ENCODE assay signal across 20 cellular contexts in the genomic region with DNA sequence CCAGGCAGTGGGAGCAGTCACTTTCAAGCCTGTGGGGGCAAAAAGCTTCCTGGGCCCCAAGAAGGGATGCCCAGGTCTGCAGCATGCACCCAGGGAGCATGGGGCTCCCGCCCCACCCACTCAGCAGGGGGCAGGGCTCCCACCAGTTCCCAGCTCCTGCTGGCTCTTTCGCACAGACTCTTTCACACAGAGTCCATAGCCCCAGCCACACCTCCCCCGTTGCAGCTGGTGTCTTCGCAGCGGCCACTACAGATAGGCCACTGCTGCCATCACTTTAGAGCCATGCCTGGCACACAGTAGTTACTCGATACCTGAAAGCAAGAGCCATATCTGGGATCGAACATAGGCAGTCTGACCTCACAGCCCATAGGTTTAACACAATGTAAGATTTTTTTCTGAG.
A peak's percentile ranks its signal among the peaks of the same experiment; 100 is the strongest.
DNase-seq lines count a peak whose midpoint lies in the region; TF ChIP-seq lines count a peak whose summit lies in the region.
"Had no signal": no experiment of that assay in that cellular context is flagged by ENCODE, and none has a peak within 500 bp of the region (broad histone marks: within the 10 kb centered on the region; RNA-seq: fewer than 3 reads in every experiment).

No MANE protein-coding gene starts in this region.

- no peaks in the 10 kb centered on the region for H3K79me2 ChIP-seq in trophoblast cell (ENCODE audit: control insufficient read depth, insufficient read depth, low read length, poor library complexity)

- H2AK5ac ChIP-seq in trophoblast cell (ENCODE audit: low read length) = peak overlapping the region; percentile 43

- H3K9me3 ChIP-seq in HEK293 (ENCODE audit: control insufficient read depth, insufficient read depth, low read depth, low read length) (no peaks in the 10 kb centered on the region), trophoblast cell (ENCODE audit: insufficient read depth, low read depth, low read length) (peaks cover 2% of the 10 kb centered on the region)
- H3K9me3 ChIP-seq: A549, BE2C, HAP-1 had no signal

- H3K27me3 ChIP-seq in trophoblast cell (ENCODE audit: insufficient read depth, low read length) = no peaks in the 10 kb centered on the region
- H3K27me3 ChIP-seq: BE2C; BLaER1 treated with 17β-estradiol and CSF1 and Interleukin-3, amounts not matched to agents 10 nM and 100 nM had no signal

- peak overlapping the region; percentile 10 for H2BK120ac ChIP-seq in trophoblast cell (ENCODE audit: insufficient read depth, low read length, poor library complexity)

- H4K8ac ChIP-seq in trophoblast cell (ENCODE audit: low read depth, low read length) = peak overlapping the region; percentile 17

- peak overlapping the region; percentile 6 for H2BK5ac ChIP-seq in trophoblast cell (ENCODE audit: low read depth, low read length, poor library complexity)

- H3K18ac ChIP-seq in trophoblast cell (ENCODE audit: low read length) = peak overlapping the region; percentile 67

- no peak for TF ChIP-seq CTCF in HEK293 (tag by site-specific recombination; IDR thresholded peaks at IDR 0.05)

- no CpG with 5 or more reads among the region's 7 CpGs for WGBS in trophoblast cell (ENCODE audit: extremely low coverage, insufficient coverage, insufficient read length)

- no peaks in the 10 kb centered on the region for H3K4me1 ChIP-seq in HEK293 (ENCODE audit: control insufficient read depth, insufficient read depth, low read length)
- peaks cover 0 to 17% of the 10 kb centered on the region in 2 experiments for H3K4me1 ChIP-seq in trophoblast cell (ENCODE audit: control insufficient read depth in 1 of 2, insufficient read depth in 2 of 2, low read length in 2 of 2)
- H3K4me1 ChIP-seq: BLaER1 treated with 17β-estradiol and CSF1 and Interleukin-3, amounts not matched to agents 10 nM and 100 nM; HAP-1 had no signal

- H3K14ac ChIP-seq in trophoblast cell (ENCODE audit: low read length) = peak overlapping the region; percentile 6

- H3K9ac ChIP-seq in trophoblast cell (ENCODE audit: low read length) = no peak overlapping the region
- H3K9ac ChIP-seq: BLaER1 treated with 17β-estradiol and CSF1 and Interleukin-3, amounts not matched to agents 10 nM and 100 nM had no signal

- H3K36me3 ChIP-seq in HEK293 (ENCODE audit: control insufficient read depth in 2 of 2, insufficient read depth in 1 of 2, low read length in 2 of 2) = no peaks in the 10 kb centered on the region
- H3K36me3 ChIP-seq in trophoblast cell (ENCODE audit: control insufficient read depth in 1 of 2, insufficient read depth in 2 of 2, low read length in 2 of 2) = no peaks in the 10 kb centered on the region
- H3K36me3 ChIP-seq: BE2C; BLaER1 treated with 17β-estradiol and CSF1 and Interleukin-3, amounts not matched to agents 10 nM and 100 nM; HAP-1 had no signal

- H2BK12ac ChIP-seq in trophoblast cell (ENCODE audit: low read length) = peak overlapping the region; percentile 75

- H3K4ac ChIP-seq in trophoblast cell (ENCODE audit: low read depth, low read length) = no peak overlapping the region

- H3K4me3 ChIP-seq in HEK293 (ENCODE audit: low read depth, low read length) = no peak overlapping the region
- no peak overlapping the region for H3K4me3 ChIP-seq in trophoblast cell (ENCODE audit: low read depth, low read length)
- H3K4me3 ChIP-seq: A549; BLaER1 treated with 17β-estradiol and CSF1 and Interleukin-3, amounts not matched to agents 10 nM and 100 nM; GM23338; HAP-1 had no signal

- POLR2A ChIA-PET in HEK293 (lab: Yijun Ruan, JAX) = no interaction called here

- no peak overlapping the region for H2AFZ ChIP-seq in trophoblast cell (ENCODE audit: insufficient read depth, low read length, poor library complexity)
- H2AFZ ChIP-seq: GM23338 had no signal

- DNase-seq in ecto neural progenitor cell (ENCODE audit: low spot score) (peak; percentile 49), islet precursor cell (peak; percentile 63), trophoblast cell (no peak), NCI-H1092 treated with DMSO at 0.1 percent for 48 hours (lab: John Stamatoyannopoulos, UW) (no peak), SHP77 treated with DMSO at 0.1 percent for 48 hours (lab: John Stamatoyannopoulos, UW) (no peak)
- no peak for DNase-seq in effector CD8-positive, alpha-beta T cell (lab: John Stamatoyannopoulos, UW)
- DNase-seq: 8988T; ACHN; AML-193; BE2C; CD4-positive, alpha-beta T cell; CD8-positive, alpha-beta memory T cell; DMS53; DMS79 treated with DMSO at 0.1 percent for 48 hours; GF-D8 had no signal

- no peak overlapping the region for H3K4me2 ChIP-seq in trophoblast cell (ENCODE audit: low read length)
- H3K4me2 ChIP-seq: A549; BLaER1 treated with 17β-estradiol and CSF1 and Interleukin-3, amounts not matched to agents 10 nM and 100 nM; GM23338 had no signal

- H4K91ac ChIP-seq in trophoblast cell (ENCODE audit: low read depth, low read length) = peak overlapping the region; percentile 36

- H4K12ac ChIP-seq in trophoblast cell (ENCODE audit: low read depth, low read length) = no peak overlapping the region

- peaks cover 20% of the 10 kb centered on the region for H3K79me1 ChIP-seq in trophoblast cell (ENCODE audit: low read length)

- CTCF ChIA-PET in HEK293 (lab: Yijun Ruan, JAX) = no interaction called here

- no peak overlapping the region for H3K23ac ChIP-seq in trophoblast cell (ENCODE audit: low read length)

- H3K27ac ChIP-seq in HEK293 (ENCODE audit: extremely low read depth, low read depth, low read length) = no peak overlapping the region
- H3K27ac ChIP-seq in trophoblast cell (ENCODE audit: low read depth, low read length) = no peak overlapping the region
- H3K27ac ChIP-seq: BLaER1 treated with 17β-estradiol and CSF1 and Interleukin-3, amounts not matched to agents 10 nM and 100 nM had no signal

TF ChIP-seq in HEK293, 187 proteins besides CTCF, POLR2A, EP300 and RAD21:
- TF ChIP-seq, protein P1, sequence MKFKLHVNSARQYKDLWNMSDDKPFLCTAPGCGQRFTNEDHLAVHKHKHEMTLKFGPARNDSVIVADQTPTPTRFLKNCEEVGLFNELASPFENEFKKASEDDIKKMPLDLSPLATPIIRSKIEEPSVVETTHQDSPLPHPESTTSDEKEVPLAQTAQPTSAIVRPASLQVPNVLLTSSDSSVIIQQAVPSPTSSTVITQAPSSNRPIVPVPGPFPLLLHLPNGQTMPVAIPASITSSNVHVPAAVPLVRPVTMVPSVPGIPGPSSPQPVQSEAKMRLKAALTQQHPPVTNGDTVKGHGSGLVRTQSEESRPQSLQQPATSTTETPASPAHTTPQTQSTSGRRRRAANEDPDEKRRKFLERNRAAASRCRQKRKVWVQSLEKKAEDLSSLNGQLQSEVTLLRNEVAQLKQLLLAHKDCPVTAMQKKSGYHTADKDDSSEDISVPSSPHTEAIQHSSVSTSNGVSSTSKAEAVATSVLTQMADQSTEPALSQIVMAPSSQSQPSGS (tag by site-specific recombination; IDR thresholded peaks at IDR 0.05; ENCODE audit: low read depth) = no peak
- 0 out of 2 replicates have a peak, but pooled peaks have one; percentile 13 for TF ChIP-seq ZIC2 (tag by site-specific recombination; IDR thresholded peaks at IDR 0.05)

Comparison
In these comparisons a context has a peak if more than half of its experiments do, and no peak if none do; other contexts are left out.
1. DNase-seq: peak in ecto neural progenitor cell (single experiment) and islet precursor cell (single experiment); none in trophoblast cell (0 of 2), effector CD8-positive, alpha-beta T cell (single experiment), NCI-H1092 treated with DMSO at 0.1 percent for 48 hours (single experiment) and SHP77 treated with DMSO at 0.1 percent for 48 hours (single experiment).